ENCODE assay signal across 8 cellular contexts in the genomic region with DNA sequence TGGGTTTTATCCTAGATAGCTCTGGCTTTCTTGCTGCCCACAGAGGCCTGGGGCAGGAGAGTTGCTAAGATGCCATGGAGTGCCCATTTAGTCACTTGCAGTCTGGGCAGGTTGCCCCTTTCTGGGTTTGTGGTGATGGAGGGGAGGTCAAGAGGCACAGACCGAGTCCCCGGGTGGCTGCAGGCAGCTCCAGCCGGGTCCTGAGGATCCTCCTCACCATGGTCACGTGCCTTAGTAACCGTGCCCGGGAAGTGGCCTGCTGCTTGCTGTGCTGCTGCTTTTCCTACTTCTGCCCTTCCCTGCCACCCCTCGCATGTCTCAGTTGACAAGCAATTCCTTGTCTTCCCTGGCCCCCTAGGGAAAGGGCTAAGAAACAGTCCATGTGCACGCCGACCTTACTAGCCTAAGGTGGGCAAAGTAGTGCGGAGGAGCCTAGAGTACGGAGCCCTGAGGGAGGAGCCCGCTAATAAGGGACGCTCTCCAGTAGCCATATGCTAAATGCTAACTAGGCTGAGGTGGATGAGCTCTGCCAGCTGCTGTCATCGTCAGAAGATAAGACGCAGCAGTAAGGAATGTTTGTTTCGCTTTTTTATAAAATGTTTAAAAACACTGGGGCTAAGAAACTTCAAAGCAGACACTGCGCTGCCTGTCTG. TPM values are rescaled to one million over a fixed set of nuclear protein-coding genes. Genes with fewer than 3 reads are reported as not detected.
A peak's percentile ranks its signal among the peaks of the same experiment; 100 is the strongest.
DNase-seq lines count a peak whose midpoint lies in the region; ATAC-seq, FAIRE-seq and TF ChIP-seq lines count a peak whose summit lies in the region.
"Had no signal": no experiment of that assay in that cellular context is flagged by ENCODE, and none has a peak within 500 bp of the region (broad histone marks: within the 10 kb centered on the region; RNA-seq: fewer than 3 reads in every experiment).

No MANE protein-coding gene starts in this region.

- peaks cover 27% of the 10 kb centered on the region for H3K4me1 ChIP-seq in mammary epithelial cell (ENCODE audit: insufficient read depth, low read length)
- no peaks in the 10 kb centered on the region for H3K4me1 ChIP-seq in kidney (ENCODE audit: control insufficient read depth in 1 of 2, insufficient read depth in 1 of 2, low read depth in 1 of 2, low read length in 2 of 2)
- peaks cover 6 to 49% (median 14%) of the 10 kb centered on the region in 4 donors for H3K4me1 ChIP-seq in stomach
- H3K4me1 ChIP-seq in HAP-1 = no peaks in the 10 kb centered on the region

- no peak overlapping the region for H3K27ac ChIP-seq in mammary epithelial cell (ENCODE audit: insufficient read depth, low read depth, low read length)
- no peak overlapping the region for H3K27ac ChIP-seq in kidney (ENCODE audit: low read depth in 2 of 2, low read length in 2 of 2)
- peak overlapping the region in 2 of 5 donors; percentile 26 to 60 for H3K27ac ChIP-seq in stomach

- TF ChIP-seq EP300 in stomach (IDR thresholded peaks at IDR 0.05) = no peak

- H3K36me3 ChIP-seq in mammary epithelial cell (ENCODE audit: insufficient read depth, low read length) = no peaks in the 10 kb centered on the region
- no peaks in the 10 kb centered on the region for H3K36me3 ChIP-seq in kidney (ENCODE audit: control insufficient read depth in 1 of 2, insufficient read depth in 2 of 2, low read length in 2 of 2)
- no peaks in the 10 kb centered on the region for H3K36me3 ChIP-seq in stomach
- no peaks in the 10 kb centered on the region for H3K36me3 ChIP-seq in HAP-1 (replicated peaks)

- no peaks in the 10 kb centered on the region for H4K20me1 ChIP-seq in mammary epithelial cell (ENCODE audit: insufficient read depth, low read length)

- H3K9ac ChIP-seq in mammary epithelial cell (ENCODE audit: insufficient read depth, low read length) (no peak overlapping the region), kidney (ENCODE audit: low read length in 2 of 2) (peak overlapping the region; percentile 8 to 20)

- TF ChIP-seq POLR2A in stomach (IDR thresholded peaks at IDR 0.05) = no peak

- ATAC-seq in HG03342 (IDR thresholded peaks at IDR 0.05; ENCODE audit: unreplicated experiment) = no peak
- no peak for ATAC-seq in HG02852 (IDR thresholded peaks at IDR 0.05; ENCODE audit: unreplicated experiment)

- FAIRE-seq in kidney (lab: Jason Lieb, UNC) = no peak

- H3K4me2 ChIP-seq in mammary epithelial cell (ENCODE audit: insufficient read depth, low read depth, low read length) = peak overlapping the region; percentile 52

- peak; percentile 69 to 80 for DNase-seq in NCI-H524 (lab: John Stamatoyannopoulos, UW)
- DNase-seq in mammary epithelial cell = no peak
- DNase-seq in kidney = peak; percentile 77
- DNase-seq in stomach = no peak
- DNase-seq in HAP-1 (ENCODE audit: low spot score in 2 of 2) = no peak
- DNase-seq: activated T-cell treated with anti-CD3 and anti-CD28 coated beads, Interleukin-2, amount 50 U/mL, for 1 hour had no signal

- H3K79me2 ChIP-seq in mammary epithelial cell (ENCODE audit: insufficient read depth, low read length) = no peaks in the 10 kb centered on the region

- in situ Hi-C loops in mammary epithelial cell (cut with MboI; ENCODE audit: low sequenced_read_pairs in 2 of 2) (loop anchor here in 1 of 2 donors (25.0 kb wide), 1 partner anchor 184 kb away; no protein-coding TSS in a partner anchor), HAP-1 (cut with MboI; ENCODE audit: low sequenced_read_pairs) (no loop called here)

- H3K27me3 ChIP-seq in mammary epithelial cell (ENCODE audit: insufficient read depth, low read length) = no peaks in the 10 kb centered on the region
- peaks cover 0 to 6% (median 0%) of the 10 kb centered on the region in 3 donors for H3K27me3 ChIP-seq in stomach
- H3K27me3 ChIP-seq in HAP-1 (ENCODE audit: low read depth) = no peaks in the 10 kb centered on the region

- TF ChIP-seq CTCF in mammary epithelial cell (conservative IDR thresholded peaks at IDR 0.05 in 1 of 2, IDR thresholded peaks at IDR 0.05 in 1 of 2; ENCODE audit: extremely low read depth in 1 of 2, insufficient read depth in 1 of 2, low read depth in 1 of 2, low read length in 2 of 2) (no peak), kidney (IDR thresholded peaks at IDR 0.05; ENCODE audit: borderline replicate concordance, extremely low read depth, insufficient read depth) (no peak), stomach (IDR thresholded peaks at IDR 0.05) (no peak)

- intact Hi-C loops in mammary epithelial cell (cut with micrococcal nuclease) = loop anchor here (5.0 kb wide), 2 partner anchors 149 to 199 kb away; partner anchors contain the start of gene SH3GLB1
- intact Hi-C loops in kidney (cut with DNase I) = no loop called here
- intact Hi-C loops in stomach (cut with DNase I; ENCODE audit: low total_unique reads) = loop anchor here (10.0 kb wide), 1 partner anchor 129 kb away; no protein-coding TSS in a partner anchor

- H2AFZ ChIP-seq in mammary epithelial cell (ENCODE audit: low read depth, low read length) = peak overlapping the region; percentile 94

- dilution Hi-C loops in mammary epithelial cell (cut with HindIII; ENCODE audit: low sequenced_read_pairs) = no loop called here

- 27% methylated on average over 12 of the region's 17 CpGs for WGBS in mammary epithelial cell (ENCODE audit: low coverage, missing lambda C conversion rate)
- WGBS in stomach, 5 donors = 18 to 40% (median 30%) methylated on average over 17 of the region's 17 CpGs

- CTCF ChIA-PET in mammary epithelial cell (lab: Charles Lee; ENCODE audit: low non-redundant PET) = no interaction called here

- no peaks in the 10 kb centered on the region for H3K9me3 ChIP-seq in mammary epithelial cell (replicated peaks; ENCODE audit: insufficient read depth, low read length)
- H3K9me3 ChIP-seq in kidney (ENCODE audit: control insufficient read depth in 1 of 2, low read length in 2 of 2) = no peaks in the 10 kb centered on the region
- H3K9me3 ChIP-seq in stomach = no peaks in the 10 kb centered on the region
- no peaks in the 10 kb centered on the region for H3K9me3 ChIP-seq in HAP-1

- H3K4me3 ChIP-seq in mammary epithelial cell (replicated peaks in 1 of 3; ENCODE audit: insufficient read depth in 1 of 3, low read depth in 2 of 3, low read length in 3 of 3) = no peak overlapping the region
- H3K4me3 ChIP-seq in kidney (ENCODE audit: low read length in 2 of 2) = peak overlapping the region; percentile 60
- H3K4me3 ChIP-seq in stomach = peak overlapping the region; percentile 18 to 33 (median 20)
- H3K4me3 ChIP-seq in HAP-1 = no peak overlapping the region

- BruUV-seq in mammary epithelial cell (replicated peaks; lab: Mats Ljungman, UMichigan) = no TSS peak

RNA-seq across cellular contexts. Expression of gene CLCA1, which starts 34.9 kb away (rescaled TPM):
- not detected for total RNA-seq in mammary epithelial cell
- polyA plus RNA-seq in mammary epithelial cell = not detected
- polyA minus RNA-seq in mammary epithelial cell = not detected
- not detected for total RNA-seq in kidney
- not detected for polyA plus RNA-seq in kidney (ENCODE audit: insufficient read depth, low read depth, low replicate concordance)
- 10 to 100 TPM in 2 of 5 donors, not detected in 3; 25.9 to 89.8 TPM for total RNA-seq in stomach
- under 1 TPM in 2 of 3 donors, not detected in 1; 0.12 to 0.15 TPM for polyA plus RNA-seq in stomach

RNA-seq across cellular contexts. Expression of gene CLCA4, which starts 43.3 kb away (rescaled TPM):
- total RNA-seq in mammary epithelial cell = 1 to 10 TPM in 1 of 2 donors, under 1 TPM in 1; 0.24 to 2.8 TPM
- polyA plus RNA-seq in mammary epithelial cell = 0.34 TPM
- not detected for polyA minus RNA-seq in mammary epithelial cell
- 0.13 TPM for total RNA-seq in kidney
- not detected for polyA plus RNA-seq in kidney (ENCODE audit: insufficient read depth, low read depth, low replicate concordance)
- total RNA-seq in stomach = 1 to 10 TPM in 1 of 5 donors, not detected in 4; 1.1 TPM
- polyA plus RNA-seq in stomach = 100 to 1,000 TPM in 1 of 3 donors, under 1 TPM in 1, not detected in 1; 0.46 to 142 TPM

Comparison
In these comparisons a context has a peak if more than half of its experiments do, and no peak if none do; other contexts are left out.
1. DNase-seq: peak in NCI-H524 (2 of 2) and kidney (single experiment); none in mammary epithelial cell (single experiment), stomach (single experiment) and HAP-1 (0 of 2).
2. H3K4me3 ChIP-seq: peak in kidney (2 of 2) and stomach (4 of 4); none in mammary epithelial cell (0 of 3) and HAP-1 (single experiment).